8 cellular contexts compared by ENCODE assay signal in the genomic region with DNA sequence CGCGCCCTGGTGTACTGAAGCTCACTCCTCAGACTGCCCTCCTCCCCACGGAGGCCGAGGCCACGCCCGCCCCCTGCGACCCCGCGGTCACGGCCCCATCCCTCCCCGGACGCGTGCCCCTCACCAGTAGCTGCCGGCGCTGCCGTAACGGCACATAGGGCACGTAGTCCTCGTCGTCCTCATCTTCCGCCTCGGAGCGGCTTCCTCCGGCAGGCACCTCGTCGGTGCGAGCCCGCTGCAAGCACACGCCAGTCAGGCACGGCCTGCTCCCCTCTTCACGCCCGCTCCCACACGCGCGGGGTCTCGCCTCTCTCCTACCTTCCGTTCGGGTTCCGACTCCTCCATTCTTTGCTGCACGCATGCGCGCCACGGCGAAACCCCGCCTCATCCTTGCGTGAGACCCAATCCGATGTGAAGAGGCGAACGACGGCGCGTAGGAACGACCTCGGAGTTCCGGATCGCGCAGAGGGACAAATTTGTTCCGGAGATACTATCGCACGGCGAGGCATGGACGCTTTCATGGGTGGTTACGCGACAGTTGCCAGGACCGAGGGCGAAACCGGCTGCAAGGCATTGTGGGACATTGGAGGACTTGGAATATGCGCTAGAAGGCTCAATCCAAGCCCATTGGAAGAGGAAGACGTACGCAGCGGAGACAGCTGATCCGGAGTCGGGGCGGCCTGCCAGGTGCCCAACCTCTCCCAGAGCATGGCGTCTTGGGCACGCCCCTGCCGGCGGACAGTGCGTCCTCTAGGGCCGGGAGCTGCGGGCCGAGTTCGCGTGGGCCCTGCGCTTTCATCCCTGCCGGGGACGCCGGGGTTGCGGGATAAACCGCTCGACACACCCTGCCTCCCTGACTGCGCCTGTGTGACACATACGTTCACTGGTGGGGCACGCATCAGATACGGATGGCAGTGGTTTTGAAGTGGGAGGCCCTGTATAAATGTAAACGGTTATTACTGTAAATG. TPM values are rescaled to one million over a fixed set of nuclear protein-coding genes. Genes with fewer than 3 reads are reported as not detected.
DNase-seq lines count a peak whose midpoint lies in the region; ATAC-seq and TF ChIP-seq lines count a peak whose summit lies in the region.

Gene DDX41, minus strand, starts transcription at position 361 of the 968 bp plus-strand sequence. Its CDS starts 16 bp downstream, at position 345.

- peaks cover 50% of the 10 kb centered on the region for H3K4me1 Mint-ChIP-seq in activated B cell treated with CpG ODN at 0.5 μM for 24 hours

- peak within 1 kb of the TSS; percentile 73 for H3K4me3 ChIP-seq in smooth muscle cell

- H3K9me3 Mint-ChIP-seq in activated B cell treated with CpG ODN at 0.5 μM for 24 hours, result no peaks in the 10 kb centered on the region

- H3K27ac ChIP-seq in caudate nucleus (ENCODE audit: low read depth, low read length) (peak within 1 kb of the TSS; percentile 86), smooth muscle cell (ENCODE audit: low read depth) (peak within 1 kb of the TSS; percentile 81)

- peak within 1 kb of the TSS; percentile 98 for H3K4me3 Mint-ChIP-seq in activated B cell treated with CpG ODN at 0.5 μM for 24 hours

- H3K4me1 ChIP-seq in smooth muscle cell (ENCODE audit: low read depth), result peaks cover 7% of the 10 kb centered on the region

- H3K9me3 ChIP-seq in smooth muscle cell (replicated peaks; ENCODE audit: low read depth), result no peaks in the 10 kb centered on the region

- H3K36me3 Mint-ChIP-seq in activated B cell treated with CpG ODN at 0.5 μM for 24 hours (ENCODE audit: low read depth), result peaks cover 74% of the 10 kb centered on the region

- no peaks in the 10 kb centered on the region for H4K20me1 ChIP-seq in smooth muscle cell (ENCODE audit: low read depth)

- H3F3A ChIP-seq in smooth muscle cell (ENCODE audit: low read depth), result peaks cover 9% of the 10 kb centered on the region

- H3K27me3 ChIP-seq in smooth muscle cell (ENCODE audit: low read depth), result no peaks in the 10 kb centered on the region

- no peak within 1 kb of the TSS for H2AFZ ChIP-seq in smooth muscle cell (ENCODE audit: low read depth)

- H3K27ac Mint-ChIP-seq in activated B cell treated with CpG ODN at 0.5 μM for 24 hours, result peak within 1 kb of the TSS; percentile 94

- peak within 1 kb of the TSS; percentile 84 for H3K9ac ChIP-seq in smooth muscle cell (ENCODE audit: low read depth)

- H3K79me2 ChIP-seq in smooth muscle cell (ENCODE audit: low read depth), result peaks cover 20% of the 10 kb centered on the region

- intact Hi-C loops in activated B cell treated with CpG ODN at 0.5 μM for 24 hours (cut with micrococcal nuclease), result loop anchor here (1.0 to 2.0 kb wide), 4 partner anchors 8 to 76 kb away; partner anchors contain the start of genes DOK3, FAM193B, PDLIM7 and TMED9

- no peaks in the 10 kb centered on the region for H3K36me3 ChIP-seq in smooth muscle cell (ENCODE audit: low read depth)

- 1% methylated on average over 68 of the region's 96 CpGs for WGBS in smooth muscle cell (ENCODE audit: low lambda C conversion rate)

- CTCF ChIA-PET in activated B cell treated with CpG ODN at 0.5 μM for 24 hours (lab: Charles Lee), result interaction anchor here (1.4 to 3.5 kb wide), 2 partner anchors 16 to 404 kb away, joined by 3 to 21 read pairs; no protein-coding TSS in a partner anchor

- no peak for TF ChIP-seq CTCF in activated B cell treated with CpG ODN at 0.5 μM for 24 hours (IDR thresholded peaks at IDR 0.05)
- TF ChIP-seq CTCF in smooth muscle cell (IDR thresholded peaks at IDR 0.05; ENCODE audit: borderline replicate concordance, insufficient read depth, poor library complexity, severe bottlenecking), result no peak

- peak within 1 kb of the TSS; percentile 98 for H3K4me2 ChIP-seq in smooth muscle cell

- peak; percentile 98 for DNase-seq in AG08396 (ENCODE audit: low spot score)
- peak; percentile 98 for DNase-seq in NCI-H345 (lab: John Stamatoyannopoulos, UW)
- DNase-seq in activated B cell treated with CpG ODN at 0.5 μM for 24 hours, result peak; percentile 93
- peak; percentile 77 to 99 (median 96) for DNase-seq in caudate nucleus (lab: John Stamatoyannopoulos, UW)
- peak; percentile 98 for DNase-seq in iPS-NIHi7 (ENCODE audit: extremely low spot score)
- DNase-seq in smooth muscle cell (lab: John Stamatoyannopoulos, UW; ENCODE audit: unreplicated experiment), result peak; percentile 85

- ATAC-seq in GM18907 (IDR thresholded peaks at IDR 0.05; ENCODE audit: unreplicated experiment) (peak; percentile 77), HG03159 (IDR thresholded peaks at IDR 0.05; ENCODE audit: unreplicated experiment) (peak; percentile 83), activated B cell treated with CpG ODN at 0.5 μM for 24 hours (ENCODE audit: low read depth) (peak; percentile 92)

- POLR2A ChIA-PET in activated B cell treated with CpG ODN at 0.5 μM for 24 hours (lab: Charles Lee), result interaction anchor here (0.6 to 1.6 kb wide), 4 partner anchors 9 to 1046 kb away, joined by 3 to 9 read pairs (median 4); partner anchors contain the start of gene RNF44

- H3K27me3 Mint-ChIP-seq in activated B cell treated with CpG ODN at 0.5 μM for 24 hours, result no peaks in the 10 kb centered on the region

RNA-seq across cellular contexts. Expression of gene DDX41, which starts in this region (rescaled TPM):
- 128 and 144 TPM in 2 replicates for total RNA-seq in activated B cell treated with CpG ODN at 0.5 μM for 24 hours
- total RNA-seq in smooth muscle cell, result 77.2 and 90.0 TPM in 2 replicates
- polyA plus RNA-seq in smooth muscle cell, result 72.5 and 80.4 TPM in 2 replicates

Comparison
In these comparisons a context has a peak if more than half of its experiments do, and no peak if none do; other contexts are left out.
1. Peak in every context shown above with its lines: DNase-seq, ATAC-seq, H3K4me3 ChIP-seq and H3K27ac ChIP-seq.